In genomic region chr3:175651716-175652115, GRCh38 we compare ENCODE assay signal across 16 cellular contexts.
DNase-seq lines count a peak whose midpoint lies in the region; ATAC-seq and TF ChIP-seq lines count a peak whose summit lies in the region.
"Had no signal": no experiment of that assay in that cellular context is flagged by ENCODE, and none has a peak within 500 bp of the region (broad histone marks: within the 10 kb centered on the region; RNA-seq: fewer than 3 reads in every experiment).

No MANE protein-coding gene starts in this region.

- no peak overlapping the region for H4K91ac ChIP-seq in IMR-90 (ENCODE audit: insufficient read depth, low read depth, low read length)

- H3K79me1 ChIP-seq in IMR-90 (ENCODE audit: low read depth in 1 of 2, low read length in 2 of 2) = no peaks in the 10 kb centered on the region

- no peak overlapping the region; the same call in 1 of the 2 replicates for H3K23ac ChIP-seq in IMR-90 (ENCODE audit: low read depth, low read length)

- H2AK5ac ChIP-seq in IMR-90 (ENCODE audit: low read depth, low read length) = no peak overlapping the region

- H2BK20ac ChIP-seq in IMR-90 (ENCODE audit: low read depth, low read length) = peak overlapping the region; percentile 55; the same call in 1 of the 2 replicates

- no peak overlapping the region for H3K27ac ChIP-seq in IMR-90 (ENCODE audit: insufficient read depth, low read length)
- H3K27ac ChIP-seq: right lobe of liver had no signal

- H3K27me3 ChIP-seq in IMR-90 (ENCODE audit: control insufficient read depth, insufficient read depth, low read length) = no peaks in the 10 kb centered on the region
- H3K27me3 ChIP-seq: right lobe of liver had no signal

- POLR2A ChIA-PET in IMR-90 (lab: Charles Lee; ENCODE audit: unreplicated experiment) = no interaction called here

- TF ChIP-seq POLR2A in IMR-90 (IDR thresholded peaks at IDR 0.05; ENCODE audit: low read depth, low read length) = no peak

- dilution Hi-C loops in IMR-90 (cut with HindIII; ENCODE audit: low sequenced_read_pairs, unreplicated experiment) = no loop called here

- H3K9me1 ChIP-seq in IMR-90 (ENCODE audit: insufficient read depth, low read length) = no peaks in the 10 kb centered on the region

- CTCF ChIA-PET in IMR-90 (lab: Yijun Ruan, JAX) = no interaction called here

- no peak overlapping the region for H3K4ac ChIP-seq in IMR-90 (ENCODE audit: low read depth, low read length)

- H3K4me2 ChIP-seq in IMR-90 (ENCODE audit: low read depth, low read length) = peak overlapping the region; percentile 84; the same call in 1 of the 2 replicates

- peak; percentile 18 for DNase-seq in COLO829 (ENCODE audit: low spot score)
- DNase-seq in IMR-90 = peak; percentile 19
- peak; percentile 40 for DNase-seq in SK-MEL-5 (ENCODE audit: low read depth, low spot score)
- DNase-seq in inferior parietal cortex (ENCODE audit: extremely low spot score) = peak; percentile 29
- no peak for DNase-seq in stimulated activated CD4-positive, alpha-beta T cell treated with anti-CD3 and anti-CD28 coated beads, Interleukin-2, amount 100 ng/mL, for 24 hours
- DNase-seq in cardiac septum (ENCODE audit: low spot score) = no peak
- no peak for DNase-seq in NOMO-1 treated with DMSO at 0.1 percent for 48 hours (lab: John Stamatoyannopoulos, UW; ENCODE audit: unreplicated experiment)
- DNase-seq: activated CD4-positive, alpha-beta T cell treated with anti-CD3 and anti-CD28 coated beads, Interleukin-2, amount 10 ng/mL, durations not matched to agents 24 days and 14 days; activated CD8-positive, alpha-beta memory T cell treated with anti-CD3 and anti-CD28 coated beads, Interleukin-2, amount 50 U/mL, for 4 hours; activated naive CD8-positive, alpha-beta T cell treated with anti-CD3 and anti-CD28 coated beads, Interleukin-2, amount 50 U/mL, for 24 hours; KG1; NCI-H226; right lobe of liver; stimulated activated naive CD4-positive, alpha-beta T cell treated with Interleukin-2 at 50 U/mL for 16 hours had no signal

- no TSS peak for BruUV-seq in IMR-90 (replicated peaks; lab: Mats Ljungman, UMichigan)

- H4K5ac ChIP-seq in IMR-90 (ENCODE audit: low read depth, low read length) = no peak overlapping the region

- H3K14ac ChIP-seq in IMR-90 (replicated peaks; ENCODE audit: low read depth, low read length) = no peak overlapping the region

- H3K4me3 ChIP-seq in IMR-90 (ENCODE audit: insufficient read depth, low read depth, low read length) = peak overlapping the region; percentile 32; the same call in 1 of the 2 replicates
- H3K4me3 ChIP-seq: right lobe of liver had no signal

- H2BK15ac ChIP-seq in IMR-90 (ENCODE audit: low read depth, low read length) = no peak overlapping the region

- H2AFZ ChIP-seq in IMR-90 (replicated peaks; ENCODE audit: low read length, poor library complexity) = no peak overlapping the region

- H2AK9ac ChIP-seq in IMR-90 (replicated peaks; ENCODE audit: low read depth, low read length, poor library complexity) = no peak overlapping the region

- no peak for TF ChIP-seq CTCF in IMR-90 (conservative IDR thresholded peaks at IDR 0.05; ENCODE audit: low read depth, low read length)

- no peaks in the 10 kb centered on the region for H3K9me3 ChIP-seq in IMR-90 (ENCODE audit: control insufficient read depth, insufficient read depth, low read length)
- H3K9me3 ChIP-seq: right lobe of liver had no signal

- H3K36me3 ChIP-seq in IMR-90 (ENCODE audit: control insufficient read depth, insufficient read depth, low read length) = no peaks in the 10 kb centered on the region

- 0% methylated on average over 2 of the region's 5 CpGs; no CpG with 5 or more reads in 1 of the 2 experiments for WGBS in IMR-90 (ENCODE audit: extremely low coverage in 2 of 2, insufficient read length in 1 of 2), 2 experiments

- no peak overlapping the region for H3K9ac ChIP-seq in IMR-90 (ENCODE audit: low read depth, low read length)

- H4K20me1 ChIP-seq in IMR-90 (ENCODE audit: insufficient read depth, low read length) = no peaks in the 10 kb centered on the region

- peak overlapping the region; percentile 68; the same call in 1 of the 2 replicates for H2BK120ac ChIP-seq in IMR-90 (ENCODE audit: low read depth, low read length)

- no peaks in the 10 kb centered on the region for H3K4me1 ChIP-seq in IMR-90 (ENCODE audit: control insufficient read depth, insufficient read depth, low read length)
- H3K4me1 ChIP-seq: right lobe of liver had no signal

- H4K8ac ChIP-seq in IMR-90 (ENCODE audit: low read depth in 2 of 2, low read length in 2 of 2) = peak overlapping the region in 1 of 2 experiments; percentile 12; a peak in 1 of 4 replicates

- ATAC-seq in IMR-90 (ENCODE audit: low read depth) (peak; percentile 42), HG03025 (IDR thresholded peaks at IDR 0.05; ENCODE audit: low FRiP score, unreplicated experiment) (no peak)
- ATAC-seq: activated naive CD8-positive, alpha-beta T cell treated with anti-CD3 and anti-CD28 coated beads, Interleukin-2, amount 50 U/mL, for 24 hours; left lobe of liver; right lobe of liver had no signal

- no peak for TF ChIP-seq RAD21 in IMR-90 (IDR thresholded peaks at IDR 0.05; ENCODE audit: low read length)

- peak overlapping the region; percentile 14; the same call in 1 of the 2 replicates for H3K18ac ChIP-seq in IMR-90 (ENCODE audit: low read depth, low read length)

- in situ Hi-C loops in IMR-90 (cut with MboI; ENCODE audit: low sequenced_read_pairs) = no loop called here
- in situ Hi-C loops in SK-MEL-5 (cut with HindIII; ENCODE audit: low pct_unique_long_range_greater_than_20kb, low sequenced_read_pairs) = no loop called here

- intact Hi-C loops in IMR-90 (cut with micrococcal nuclease) = no loop called here
- intact Hi-C loops in cardiac septum (cut with DNase I) = no loop called here

- no peak overlapping the region for H3K56ac ChIP-seq in IMR-90 (ENCODE audit: extremely low read depth, insufficient read depth, low read length)

- no peak overlapping the region for H2BK5ac ChIP-seq in IMR-90 (ENCODE audit: low read depth, low read length, poor library complexity, severe bottlenecking)

TF ChIP-seq in IMR-90, 13 proteins besides CTCF, POLR2A, EP300 and RAD21:
- no peak for TF ChIP-seq NFE2L2 (IDR thresholded peaks at IDR 0.05; ENCODE audit: low read depth, low read length)
- no peak for TF ChIP-seq MAFK (IDR thresholded peaks at IDR 0.05; ENCODE audit: low read depth, low read length)
- no peak for TF ChIP-seq FOS (IDR thresholded peaks at IDR 0.05; ENCODE audit: low read depth, low read length)
- TF ChIP-seq RFX5 (IDR thresholded peaks at IDR 0.05; ENCODE audit: low read depth, low read length) = no peak
- TF ChIP-seq USF2 (IDR thresholded peaks at IDR 0.05; ENCODE audit: low read depth, low read length) = no peak
- no peak for TF ChIP-seq CEBPB (IDR thresholded peaks at IDR 0.05; ENCODE audit: low read depth, low read length)
- no peak for TF ChIP-seq MAZ (IDR thresholded peaks at IDR 0.05; ENCODE audit: borderline replicate concordance, low read depth, low read length)
- no peak for TF ChIP-seq MXI1 (IDR thresholded peaks at IDR 0.05; ENCODE audit: borderline replicate concordance, low read depth, low read length)
- no peak for TF ChIP-seq RCOR1 (IDR thresholded peaks at IDR 0.05; ENCODE audit: insufficient replicate concordance, low read length)
- TF ChIP-seq BHLHE40 (IDR thresholded peaks at IDR 0.05; ENCODE audit: low read depth, low read length) = no peak
- no peak for TF ChIP-seq CHD1 (IDR thresholded peaks at IDR 0.05; ENCODE audit: low read depth, low read length)
- no peak for TF ChIP-seq SMC3 (IDR thresholded peaks at IDR 0.05; ENCODE audit: low read depth, low read length)
- TF ChIP-seq ELK1 (IDR thresholded peaks at IDR 0.05; ENCODE audit: borderline replicate concordance, low read depth, low read length) = no peak

Comparison
In these comparisons a context has a peak if more than half of its experiments do, and no peak if none do; other contexts are left out.
1. DNase-seq: peak in COLO829 (single experiment), IMR-90 (single experiment), SK-MEL-5 (single experiment) and inferior parietal cortex (single experiment); none in stimulated activated CD4-positive, alpha-beta T cell treated with anti-CD3 and anti-CD28 coated beads, Interleukin-2, amount 100 ng/mL, for 24 hours (0 of 2), cardiac septum (single experiment) and NOMO-1 treated with DMSO at 0.1 percent for 48 hours (single experiment).